8 cellular contexts compared by ENCODE assay signal in genomic region chr5:168481330-168481788, GRCh38. TPM values are rescaled to one million over a fixed set of nuclear protein-coding genes. Genes with fewer than 3 reads are reported as not detected.
A peak's percentile ranks its signal among the peaks of the same experiment; 100 is the strongest.
DNase-seq lines count a peak whose midpoint lies in the region; ATAC-seq and TF ChIP-seq lines count a peak whose summit lies in the region.

No MANE protein-coding gene starts in this region.

- CTCF ChIA-PET in activated CD4-positive, alpha-beta T cell treated with anti-CD3 and anti-CD28 coated beads, Interleukin-2, amount 10 ng/mL, durations not matched to agents 7 days and 5 days (lab: Charles Lee), result interaction anchor here (0.5 kb wide), 1 partner anchor 54 kb away, joined by 4 read pairs; no protein-coding TSS in a partner anchor

- peak; percentile 28 for DNase-seq in activated CD4-positive, alpha-beta T cell treated with anti-CD3 and anti-CD28 coated beads, Interleukin-2, amount 10 ng/mL, durations not matched to agents 7 days and 5 days
- DNase-seq in activated CD4-positive, alpha-beta T cell treated with anti-CD3 and anti-CD28 coated beads for 1 hour, result no peak
- DNase-seq in mesothelial cell of epicardium (ENCODE audit: low spot score in 2 of 2, unreplicated experiment in 2 of 2), result no peak
- DNase-seq in nucleus accumbens (lab: John Stamatoyannopoulos, UW), result no peak
- no peak for DNase-seq in anterior cingulate cortex (lab: John Stamatoyannopoulos, UW)
- no peak for DNase-seq in left lung

- POLR2A ChIA-PET in activated CD4-positive, alpha-beta T cell treated with anti-CD3 and anti-CD28 coated beads, Interleukin-2, amount 10 ng/mL, durations not matched to agents 7 days and 5 days (lab: Charles Lee), result no interaction called here

- no peaks in the 10 kb centered on the region for H3K9me3 ChIP-seq in left lung

- no peaks in the 10 kb centered on the region for H3K36me3 ChIP-seq in left lung

- no peaks in the 10 kb centered on the region for H3K9me3 Mint-ChIP-seq in activated CD4-positive, alpha-beta T cell treated with anti-CD3 and anti-CD28 coated beads, Interleukin-2, amount 10 ng/mL, durations not matched to agents 7 days and 5 days
- H3K9me3 Mint-ChIP-seq in mesothelial cell of epicardium, result no peaks in the 10 kb centered on the region

- H3K36me3 Mint-ChIP-seq in activated CD4-positive, alpha-beta T cell treated with anti-CD3 and anti-CD28 coated beads, Interleukin-2, amount 10 ng/mL, durations not matched to agents 7 days and 5 days (ENCODE audit: low read depth), result no peaks in the 10 kb centered on the region
- no peaks in the 10 kb centered on the region for H3K36me3 Mint-ChIP-seq in mesothelial cell of epicardium

- TF ChIP-seq CTCF in mesothelial cell of epicardium (IDR thresholded peaks at IDR 0.05; ENCODE audit: unreplicated experiment) (no peak), left lung (IDR thresholded peaks at IDR 0.05) (no peak)

- peaks cover 3% of the 10 kb centered on the region for H3K27me3 Mint-ChIP-seq in activated CD4-positive, alpha-beta T cell treated with anti-CD3 and anti-CD28 coated beads, Interleukin-2, amount 10 ng/mL, durations not matched to agents 7 days and 5 days
- no peaks in the 10 kb centered on the region for H3K27me3 Mint-ChIP-seq in mesothelial cell of epicardium (ENCODE audit: low read depth)

- H3K27ac Mint-ChIP-seq in activated CD4-positive, alpha-beta T cell treated with anti-CD3 and anti-CD28 coated beads, Interleukin-2, amount 10 ng/mL, durations not matched to agents 7 days and 5 days, result no peak overlapping the region
- peak overlapping the region; percentile 36 for H3K27ac Mint-ChIP-seq in mesothelial cell of epicardium

- no peak overlapping the region for H3K27ac ChIP-seq in left lung

- peaks cover 0 to 5% of the 10 kb centered on the region in 2 donors for H3K4me1 ChIP-seq in left lung

- H3K4me1 Mint-ChIP-seq in activated CD4-positive, alpha-beta T cell treated with anti-CD3 and anti-CD28 coated beads, Interleukin-2, amount 10 ng/mL, durations not matched to agents 7 days and 5 days, result peaks cover 30% of the 10 kb centered on the region
- H3K4me1 Mint-ChIP-seq in mesothelial cell of epicardium, result peaks cover 15% of the 10 kb centered on the region

- intact Hi-C loops in left lung (cut with DNase I), result no loop called here

- peak; percentile 75 for ATAC-seq in GM21515 (IDR thresholded peaks at IDR 0.05; ENCODE audit: unreplicated experiment)
- peak; percentile 94 for ATAC-seq in HG03280 (IDR thresholded peaks at IDR 0.05; ENCODE audit: unreplicated experiment)
- no peak for ATAC-seq in left lung

- no peak overlapping the region for H3K4me3 Mint-ChIP-seq in activated CD4-positive, alpha-beta T cell treated with anti-CD3 and anti-CD28 coated beads, Interleukin-2, amount 10 ng/mL, durations not matched to agents 7 days and 5 days
- no peak overlapping the region for H3K4me3 Mint-ChIP-seq in mesothelial cell of epicardium

- no peak overlapping the region for H3K4me3 ChIP-seq in left lung

- no peaks in the 10 kb centered on the region for H3K27me3 ChIP-seq in left lung

RNA-seq across cellular contexts. Expression of gene RARS1, which starts 4.9 kb away (rescaled TPM):
- total RNA-seq in activated CD4-positive, alpha-beta T cell treated with anti-CD3 and anti-CD28 coated beads, Interleukin-2, amount 10 ng/mL, durations not matched to agents 7 days and 5 days, result 10 to 100 TPM; 68.2 to 70.5 TPM
- total RNA-seq in mesothelial cell of epicardium (93.9 to 104 TPM (median 98.2 TPM) in 3 replicates), left lung (10 to 100 TPM; 67.2 to 80.7 TPM)

RNA-seq across cellular contexts. Expression of gene FBLL1, which starts 47.7 kb away (rescaled TPM):
- not detected for total RNA-seq in activated CD4-positive, alpha-beta T cell treated with anti-CD3 and anti-CD28 coated beads, Interleukin-2, amount 10 ng/mL, durations not matched to agents 7 days and 5 days
- 0.80 to 0.95 TPM (median 0.81 TPM) in 3 replicates for total RNA-seq in mesothelial cell of epicardium
- not detected for total RNA-seq in left lung
